In genomic region chr17:75405365-75406221, GRCh38 we compare ENCODE assay signal across 1 cellular context.
TF ChIP-seq lines count a peak whose summit lies in the region.

Gene GRB2 (minus strand): TSS chr17:75405678. CDS start chr17:75393628, 12,050 bp downstream.

TF ChIP-seq in K562, 482 proteins besides CTCF, POLR2A, EP300 and RAD21 (continued from another document and continues in another):
- no peak for TF ChIP-seq CTCFL (IDR thresholded peaks at IDR 0.05; ENCODE audit: borderline replicate concordance, insufficient read depth, low read depth, low read length, poor library complexity, severe bottlenecking)
- no peak for TF ChIP-seq ZMIZ1 (IDR thresholded peaks at IDR 0.05; ENCODE audit: low read depth in 2 of 2, low read length in 2 of 2)
- no peak for TF ChIP-seq PRMT5 (CRISPR knock-in tag; IDR thresholded peaks at IDR 0.05)
- no peak for TF ChIP-seq SMC3 (conservative IDR thresholded peaks at IDR 0.05; ENCODE audit: insufficient read depth, low read depth, low read length)
- no peak for TF ChIP-seq HDAC6 (IDR thresholded peaks at IDR 0.05; ENCODE audit: low read depth, low read length)
- TF ChIP-seq MCM7 (IDR thresholded peaks at IDR 0.05) = no peak
- no peak for TF ChIP-seq ELK3 (CRISPR knock-in tag; IDR thresholded peaks at IDR 0.05)
- no peak for TF ChIP-seq RFX7 (CRISPR knock-in tag; IDR thresholded peaks at IDR 0.05)
- no peak for TF ChIP-seq SMARCE1 (IDR thresholded peaks at IDR 0.05)
- no peak for TF ChIP-seq ZNF518B (CRISPR knock-in tag; IDR thresholded peaks at IDR 0.05)
- no peak for TF ChIP-seq GTF2B (IDR thresholded peaks at IDR 0.05; ENCODE audit: extremely low read depth, insufficient read length)
- TF ChIP-seq DMBX1 (CRISPR knock-in tag; IDR thresholded peaks at IDR 0.05; ENCODE audit: borderline replicate concordance) = no peak
- TF ChIP-seq ZNF766 (CRISPR knock-in tag; conservative IDR thresholded peaks at IDR 0.05) = no peak
- TF ChIP-seq ZNF217 (CRISPR knock-in tag; IDR thresholded peaks at IDR 0.05) = no peak
- TF ChIP-seq ZNF184 (CRISPR knock-in tag; IDR thresholded peaks at IDR 0.05) = no peak
- TF ChIP-seq RNF2 (IDR thresholded peaks at IDR 0.05) = no peak
- no peak for TF ChIP-seq LCOR (CRISPR knock-in tag; IDR thresholded peaks at IDR 0.05)
- TF ChIP-seq SRSF3 (IDR thresholded peaks at IDR 0.05; ENCODE audit: insufficient read depth, low read length) = no peak
- TF ChIP-seq ZNF395 (CRISPR knock-in tag; IDR thresholded peaks at IDR 0.05) = no peak
- peak; percentile 43 for TF ChIP-seq CREB1 (IDR thresholded peaks at IDR 0.05)
- TF ChIP-seq CREB1 (CRISPR knock-in tag; IDR thresholded peaks at IDR 0.05) = no peak
- no peak for TF ChIP-seq KDM4B (IDR thresholded peaks at IDR 0.05; ENCODE audit: borderline replicate concordance in 2 of 2, low read depth in 1 of 2)
- TF ChIP-seq ARID1B (IDR thresholded peaks at IDR 0.05) = no peak
- no peak for TF ChIP-seq ASH1L (IDR thresholded peaks at IDR 0.05; ENCODE audit: borderline replicate concordance, low read depth, partially characterized antibody)
- 0 out of 2 replicates have a peak, but pooled peaks have one; percentile 56 for TF ChIP-seq ZFP91 (CRISPR knock-in tag; IDR thresholded peaks at IDR 0.05)
- no peak for TF ChIP-seq TAF9B (IDR thresholded peaks at IDR 0.05; ENCODE audit: partially characterized antibody)
- no peak for TF ChIP-seq ZBTB8A (IDR thresholded peaks at IDR 0.05; ENCODE audit: partially characterized antibody)
- no peak for TF ChIP-seq ZNF75A (CRISPR knock-in tag; IDR thresholded peaks at IDR 0.05)
- no peak for TF ChIP-seq MCM2 (IDR thresholded peaks at IDR 0.05; ENCODE audit: low read depth)
- no peak for TF ChIP-seq ZNF408 (CRISPR knock-in tag; IDR thresholded peaks at IDR 0.05; ENCODE audit: low read depth)
- TF ChIP-seq PML (IDR thresholded peaks at IDR 0.05; ENCODE audit: low read length) = 0 out of 2 replicates have a peak, but pooled peaks have one; percentile 69
- TF ChIP-seq MAFK (IDR thresholded peaks at IDR 0.05; ENCODE audit: low read length) = no peak
- no peak; the same call in 1 of the 2 replicates for TF ChIP-seq ZBTB33 (CRISPR knock-in tag; IDR thresholded peaks at IDR 0.05)
- no peak for TF ChIP-seq KLF6 (CRISPR knock-in tag; IDR thresholded peaks at IDR 0.05; ENCODE audit: borderline replicate concordance)
- TF ChIP-seq DACH1 (IDR thresholded peaks at IDR 0.05; ENCODE audit: partially characterized antibody) = no peak
- no peak for TF ChIP-seq KLF10 (CRISPR knock-in tag; IDR thresholded peaks at IDR 0.05)
- peak; percentile 60 to 67; a peak in 3 of 4 replicates for TF ChIP-seq SIN3A (IDR thresholded peaks at IDR 0.05; ENCODE audit: borderline replicate concordance in 2 of 2, control insufficient read depth in 1 of 2, low read depth in 2 of 2, low read length in 2 of 2)
- TF ChIP-seq BCLAF1 (IDR thresholded peaks at IDR 0.05; ENCODE audit: borderline replicate concordance in 1 of 2, control insufficient read depth in 1 of 2, low read depth in 2 of 2, low read length in 1 of 2) = no peak
- no peak for TF ChIP-seq ZNF282 (CRISPR knock-in tag; IDR thresholded peaks at IDR 0.05)
- TF ChIP-seq MEIS2 (IDR thresholded peaks at IDR 0.05; ENCODE audit: partially characterized antibody) = peak; percentile 93
- TF ChIP-seq DIDO1 (tag; IDR thresholded peaks at IDR 0.05; ENCODE audit: low read depth) = no peak
- no peak for TF ChIP-seq SRSF9 (IDR thresholded peaks at IDR 0.05; ENCODE audit: borderline replicate concordance, low read depth, low read length)
- no peak for TF ChIP-seq ZZZ3 (IDR thresholded peaks at IDR 0.05)
- TF ChIP-seq PHB (CRISPR knock-in tag; IDR thresholded peaks at IDR 0.05) = no peak
- TF ChIP-seq ZNF764 (CRISPR knock-in tag; IDR thresholded peaks at IDR 0.05; ENCODE audit: low read depth) = no peak
- TF ChIP-seq PHTF2 (CRISPR knock-in tag; IDR thresholded peaks at IDR 0.05) = no peak
- TF ChIP-seq ZNF146 (CRISPR knock-in tag; IDR thresholded peaks at IDR 0.05; ENCODE audit: unreplicated experiment) = no peak
- TF ChIP-seq ZNF445 (CRISPR knock-in tag; IDR thresholded peaks at IDR 0.05; ENCODE audit: low read depth) = no peak
- no peak; the same call in 1 of the 2 replicates for TF ChIP-seq EP400 (IDR thresholded peaks at IDR 0.05)
- TF ChIP-seq DNMT1 (IDR thresholded peaks at IDR 0.05) = no peak
- no peak for TF ChIP-seq EWSR1 (IDR thresholded peaks at IDR 0.05; ENCODE audit: borderline replicate concordance, low read depth, partially characterized antibody)
